In genomic region chr11:1387521-1387920, GRCh38 we compare ENCODE assay signal across 20 cellular contexts. TPM values are rescaled to one million over a fixed set of nuclear protein-coding genes. Genes with fewer than 3 reads are reported as not detected.
DNase-seq lines count a peak whose midpoint lies in the region; ATAC-seq, FAIRE-seq and TF ChIP-seq lines count a peak whose summit lies in the region.
"Had no signal": no experiment of that assay in that cellular context is flagged by ENCODE, and none has a peak within 500 bp of the region (broad histone marks: within the 10 kb centered on the region; RNA-seq: fewer than 3 reads in every experiment).

No MANE protein-coding gene starts in this region.

- peaks cover 46% of the 10 kb centered on the region for H3K27me3 Mint-ChIP-seq in T-helper 1 cell treated with Interleukin-12 subunit alpha and Interleukin-12 subunit beta and Interleukin-4 antibody, amounts not matched to agents 30 μg/mL and 1 μg/mL, for 36 hours (ENCODE audit: low read depth)
- peaks cover 16% of the 10 kb centered on the region for H3K27me3 Mint-ChIP-seq in CD4-positive, alpha-beta T cell
- peaks cover 9% of the 10 kb centered on the region for H3K27me3 Mint-ChIP-seq in astrocyte (ENCODE audit: low read depth, unreplicated experiment)
- H3K27me3 Mint-ChIP-seq in natural killer cell treated with Interleukin-12 subunit alpha and Interleukin-12 subunit beta and Interleukin-15 and Interleukin-18, amount 100 ng/mL, for 72 hours: peaks cover 14% of the 10 kb centered on the region in 2 donors

- intact Hi-C loops in CD4-positive, alpha-beta T cell (cut with DNase I, micrococcal nuclease): loop anchor here in 1 of 2 experiments (5.0 kb wide), 1 partner anchor 75 kb away; no protein-coding TSS in a partner anchor

- peaks cover 4% of the 10 kb centered on the region for H3K4me1 Mint-ChIP-seq in T-helper 1 cell treated with Interleukin-12 subunit alpha and Interleukin-12 subunit beta and Interleukin-4 antibody, amounts not matched to agents 30 μg/mL and 1 μg/mL, for 36 hours (ENCODE audit: low read depth)
- H3K4me1 Mint-ChIP-seq in CD4-positive, alpha-beta T cell (ENCODE audit: low read depth): peaks cover 7% of the 10 kb centered on the region
- H3K4me1 Mint-ChIP-seq in astrocyte (ENCODE audit: low read depth, unreplicated experiment): no peaks in the 10 kb centered on the region
- peaks cover 0 to 10% of the 10 kb centered on the region in 2 donors for H3K4me1 Mint-ChIP-seq in natural killer cell treated with Interleukin-12 subunit alpha and Interleukin-12 subunit beta and Interleukin-15 and Interleukin-18, amount 100 ng/mL, for 72 hours (ENCODE audit: low read depth in 2 of 2)

- H3K36me3 Mint-ChIP-seq in T-helper 1 cell treated with Interleukin-12 subunit alpha and Interleukin-12 subunit beta and Interleukin-4 antibody, amounts not matched to agents 30 μg/mL and 1 μg/mL, for 36 hours (ENCODE audit: low read depth): no peaks in the 10 kb centered on the region
- H3K36me3 Mint-ChIP-seq in CD4-positive, alpha-beta T cell (ENCODE audit: low read depth): no peaks in the 10 kb centered on the region
- H3K36me3 Mint-ChIP-seq in astrocyte (ENCODE audit: low read depth, unreplicated experiment): peaks cover 3% of the 10 kb centered on the region
- H3K36me3 Mint-ChIP-seq in natural killer cell treated with Interleukin-12 subunit alpha and Interleukin-12 subunit beta and Interleukin-15 and Interleukin-18, amount 100 ng/mL, for 72 hours: no peaks in the 10 kb centered on the region

- FAIRE-seq in astrocyte (lab: Jason Lieb, UNC): no peak
- FAIRE-seq: G401.6, H54 had no signal

- no peak overlapping the region for H3K9ac ChIP-seq in astrocyte (ENCODE audit: low read length)

- H4K20me1 ChIP-seq in astrocyte (ENCODE audit: insufficient read depth, low read length): no peaks in the 10 kb centered on the region

- H3K4me3 ChIP-seq in astrocyte (ENCODE audit: insufficient read depth, low read depth, low read length): no peak overlapping the region
- H3K4me3 ChIP-seq: upper lobe of right lung had no signal

- H3K79me2 ChIP-seq in astrocyte (ENCODE audit: insufficient read depth, low read length): no peaks in the 10 kb centered on the region

- DNase-seq in T-helper 1 cell (no peak), astrocyte (ENCODE audit: low read depth) (no peak), NAMALWA (ENCODE audit: low spot score) (no peak), NCI-H1694 (lab: John Stamatoyannopoulos, UW) (no peak)
- no peak for DNase-seq in CD4-positive, alpha-beta T cell
- no peak for DNase-seq in natural killer cell treated with Interleukin-12 subunit alpha and Interleukin-12 subunit beta and Interleukin-15 and Interleukin-18, amount 100 ng/mL, for 72 hours (ENCODE audit: low spot score)
- DNase-seq: activated CD4-positive, CD25-positive, alpha-beta regulatory T cell; activated effector memory CD4-positive, alpha-beta T cell treated with Interleukin-2 at 50 U/mL for 16 hours; AML-193; effector CD4-positive, alpha-beta T cell; NCI-H69; SHP77 treated with DMSO at 0.1 percent for 48 hours; stimulated activated CD4-positive, alpha-beta T cell treated with anti-CD3 and anti-CD28 coated beads, Interleukin-2, amount 100 ng/mL, for 24 hours; upper lobe of right lung had no signal

- H3K4me2 ChIP-seq in astrocyte (ENCODE audit: low read length): no peak overlapping the region

- no peak overlapping the region for H2AFZ ChIP-seq in astrocyte (ENCODE audit: low read depth, low read length)

- POLR2A ChIA-PET in CD4-positive, alpha-beta T cell (lab: Charles Lee): no interaction called here

- CTCF ChIA-PET in CD4-positive, alpha-beta T cell (lab: Charles Lee): no interaction called here

- no peak for TF ChIP-seq CTCF in CD4-positive, alpha-beta T cell (IDR thresholded peaks at IDR 0.05)
- no peak for TF ChIP-seq CTCF in astrocyte (IDR thresholded peaks at IDR 0.05; ENCODE audit: insufficient read depth, low read depth, low read length)

- H3K27ac ChIP-seq in CD4-positive, alpha-beta T cell (ENCODE audit: low read depth, low read length): no peak overlapping the region
- H3K27ac ChIP-seq in astrocyte (ENCODE audit: low read depth, low read length): no peak overlapping the region
- H3K27ac ChIP-seq: 22Rv1, upper lobe of right lung had no signal

- no peaks in the 10 kb centered on the region for H3K9me3 Mint-ChIP-seq in T-helper 1 cell treated with Interleukin-12 subunit alpha and Interleukin-12 subunit beta and Interleukin-4 antibody, amounts not matched to agents 30 μg/mL and 1 μg/mL, for 36 hours
- no peaks in the 10 kb centered on the region for H3K9me3 Mint-ChIP-seq in CD4-positive, alpha-beta T cell
- no peaks in the 10 kb centered on the region for H3K9me3 Mint-ChIP-seq in astrocyte (ENCODE audit: unreplicated experiment)
- no peaks in the 10 kb centered on the region for H3K9me3 Mint-ChIP-seq in natural killer cell treated with Interleukin-12 subunit alpha and Interleukin-12 subunit beta and Interleukin-15 and Interleukin-18, amount 100 ng/mL, for 72 hours

- peak overlapping the region; percentile 24 for H3K4me3 Mint-ChIP-seq in T-helper 1 cell treated with Interleukin-12 subunit alpha and Interleukin-12 subunit beta and Interleukin-4 antibody, amounts not matched to agents 30 μg/mL and 1 μg/mL, for 36 hours
- peak overlapping the region; percentile 67 for H3K4me3 Mint-ChIP-seq in CD4-positive, alpha-beta T cell
- H3K4me3 Mint-ChIP-seq in astrocyte (ENCODE audit: unreplicated experiment): peak overlapping the region; percentile 69
- peak overlapping the region; percentile 15 for H3K4me3 Mint-ChIP-seq in natural killer cell treated with Interleukin-12 subunit alpha and Interleukin-12 subunit beta and Interleukin-15 and Interleukin-18, amount 100 ng/mL, for 72 hours

- peaks cover 4% of the 10 kb centered on the region for H3K4me1 ChIP-seq in astrocyte (ENCODE audit: insufficient read depth, low read length)

- no peaks in the 10 kb centered on the region for H3K9me3 ChIP-seq in CD4-positive, alpha-beta T cell (ENCODE audit: control insufficient read depth, low read length)
- H3K9me3 ChIP-seq in astrocyte (ENCODE audit: insufficient read depth, low read depth, low read length): no peaks in the 10 kb centered on the region
- H3K9me3 ChIP-seq: upper lobe of right lung had no signal

- ATAC-seq in CD4-positive, alpha-beta T cell (ENCODE audit: poor library complexity): no peak
- no peak for ATAC-seq in natural killer cell treated with Interleukin-12 subunit alpha and Interleukin-12 subunit beta and Interleukin-15 and Interleukin-18, amount 100 ng/mL, for 72 hours
- no peak for ATAC-seq in HG03139 (IDR thresholded peaks at IDR 0.05; ENCODE audit: unreplicated experiment)
- ATAC-seq: upper lobe of right lung had no signal

- no peak overlapping the region for H3K27ac Mint-ChIP-seq in T-helper 1 cell treated with Interleukin-12 subunit alpha and Interleukin-12 subunit beta and Interleukin-4 antibody, amounts not matched to agents 30 μg/mL and 1 μg/mL, for 36 hours
- H3K27ac Mint-ChIP-seq in CD4-positive, alpha-beta T cell: no peak overlapping the region
- no peak overlapping the region for H3K27ac Mint-ChIP-seq in astrocyte (ENCODE audit: unreplicated experiment)
- H3K27ac Mint-ChIP-seq in natural killer cell treated with Interleukin-12 subunit alpha and Interleukin-12 subunit beta and Interleukin-15 and Interleukin-18, amount 100 ng/mL, for 72 hours: no peak overlapping the region

- peaks cover 18% of the 10 kb centered on the region for H3K27me3 ChIP-seq in CD4-positive, alpha-beta T cell (ENCODE audit: control insufficient read depth, insufficient read depth, low read length)
- H3K27me3 ChIP-seq in astrocyte (ENCODE audit: insufficient read depth, low read length): peaks cover 15% of the 10 kb centered on the region

- no peaks in the 10 kb centered on the region for H3K36me3 ChIP-seq in astrocyte (ENCODE audit: insufficient read depth, low read length)
- H3K36me3 ChIP-seq: upper lobe of right lung had no signal

RNA-seq across cellular contexts. Expression of gene BRSK2, which starts 2.2 kb away (rescaled TPM):
- total RNA-seq in CD4-positive, alpha-beta T cell: under 1 TPM; 0.22 to 0.55 TPM
- total RNA-seq in astrocyte: 3.9 and 7.1 TPM in 2 replicates
- total RNA-seq in natural killer cell treated with Interleukin-12 subunit alpha and Interleukin-12 subunit beta and Interleukin-15 and Interleukin-18, amount 100 ng/mL, for 72 hours: under 1 TPM; 0.17 to 0.33 TPM
- total RNA-seq: OCI-LY7 had no signal

Comparison
In these comparisons a context has a peak if more than half of its experiments do, and no peak if none do; other contexts are left out.
1. H3K4me3 Mint-ChIP-seq: peak in every context shown above with its lines; median percentile 69 in astrocyte; 67 in CD4-positive, alpha-beta T cell; 24 in T-helper 1 cell treated with Interleukin-12 subunit alpha and Interleukin-12 subunit beta and Interleukin-4 antibody, amounts not matched to agents 30 μg/mL and 1 μg/mL, for 36 hours; 15 in natural killer cell treated with Interleukin-12 subunit alpha and Interleukin-12 subunit beta and Interleukin-15 and Interleukin-18, amount 100 ng/mL, for 72 hours.